Comparison of ENCODE assay signal across 8 cellular contexts in genomic region chr11:74255741-74256369, GRCh38. TPM values are rescaled to one million over a fixed set of nuclear protein-coding genes. Genes with fewer than 3 reads are reported as not detected.
DNase-seq lines count a peak whose midpoint lies in the region; FAIRE-seq and TF ChIP-seq lines count a peak whose summit lies in the region.

No MANE protein-coding gene starts in this region.

- TF ChIP-seq CTCF in colonic mucosa (IDR thresholded peaks at IDR 0.05) (peak; percentile 87), liver (IDR thresholded peaks at IDR 0.05; ENCODE audit: low read depth, low read length, missing input control) (peak; percentile 91)

- peak; percentile 86 to 93 for TF ChIP-seq RAD21 in liver (IDR thresholded peaks at IDR 0.05)

- H3K4me1 ChIP-seq in colonic mucosa = no peaks in the 10 kb centered on the region
- H3K4me1 ChIP-seq in liver (ENCODE audit: control insufficient read depth in 4 of 4, insufficient read depth in 4 of 4, low read length in 3 of 4) = no peaks in the 10 kb centered on the region

- H3K4me3 ChIP-seq in colonic mucosa (no peak overlapping the region), liver (ENCODE audit: low read depth in 1 of 3, low read length in 3 of 3) (no peak overlapping the region)

- H3K27me3 ChIP-seq in colonic mucosa = no peaks in the 10 kb centered on the region
- no peaks in the 10 kb centered on the region for H3K27me3 ChIP-seq in liver (ENCODE audit: control insufficient read depth in 4 of 4, insufficient read depth in 4 of 4, low read length in 3 of 4)

- H3K9ac ChIP-seq in colonic mucosa (ENCODE audit: low read depth in 2 of 2, low read length in 2 of 2) (no peak overlapping the region), liver (ENCODE audit: low read depth in 1 of 2, low read length in 2 of 2) (no peak overlapping the region)

- peak; percentile 77 for FAIRE-seq in A204.1 (lab: Jason Lieb, UNC)
- peak; percentile 87 for FAIRE-seq in GM12892 (lab: Jason Lieb, UNC)

- H3K9me3 ChIP-seq in colonic mucosa = no peaks in the 10 kb centered on the region
- peaks cover 0 to 4% (median under 1%) of the 10 kb centered on the region in 4 donors for H3K9me3 ChIP-seq in liver (ENCODE audit: control insufficient read depth in 4 of 4, low read length in 3 of 4)

- no peak for TF ChIP-seq POLR2A in GM12892 (IDR thresholded peaks at IDR 0.05; ENCODE audit: low read depth, low read length)

- WGBS in liver = 46% methylated on average over 5 of the region's 5 CpGs

- peak; percentile 43 for DNase-seq in GM12892 (ENCODE audit: insufficient read length)
- peak; percentile 45 for DNase-seq in NCI-H2107 treated with DMSO at 0.1 percent for 48 hours (lab: John Stamatoyannopoulos, UW; ENCODE audit: unreplicated experiment)
- peak; percentile 29 for DNase-seq in activated CD4-positive, alpha-beta T cell treated with anti-CD3 and anti-CD28 coated beads for 1 hour
- peak; percentile 60 for DNase-seq in colonic mucosa
- DNase-seq in stimulated activated CD8-positive, alpha-beta memory T cell treated with anti-CD3 and anti-CD28 coated beads, Interleukin-12 subunit alpha, Interleukin-12 subunit beta, amount 100 ng/mL, for 24 hours (ENCODE audit: extremely low read depth) = peak; percentile 5
- no peak for DNase-seq in occipital lobe (lab: John Stamatoyannopoulos, UW)

- H3K36me3 ChIP-seq in colonic mucosa = no peaks in the 10 kb centered on the region
- peaks cover 4 to 26% (median 14%) of the 10 kb centered on the region in 4 donors for H3K36me3 ChIP-seq in liver (ENCODE audit: control insufficient read depth in 4 of 4, insufficient read depth in 3 of 4, low read depth in 1 of 4, low read length in 3 of 4)

- intact Hi-C loops in colonic mucosa (cut with DNase I) = loop anchor here (2.0 to 10.0 kb wide), 3 partner anchors 59 to 319 kb away; partner anchors contain the start of gene P4HA3

- H3K27ac ChIP-seq in colonic mucosa = no peak overlapping the region
- no peak overlapping the region for H3K27ac ChIP-seq in liver (ENCODE audit: low read depth in 1 of 2, low read length in 2 of 2)

TF ChIP-seq in liver, 16 proteins besides CTCF, POLR2A, EP300 and RAD21:
- TF ChIP-seq HNF4G (IDR thresholded peaks at IDR 0.05) (no peak), HNF4A (conservative IDR thresholded peaks at IDR 0.05) (peak in 1 of 2 donors; percentile 23), RXRA (IDR thresholded peaks at IDR 0.05) (peak; percentile 58 to 83), EGR1 (IDR thresholded peaks at IDR 0.05; ENCODE audit: low read depth in 2 of 2) (no peak)
TF ChIP-seq in liver: peak in this region for 2.

RNA-seq across cellular contexts. Expression of gene P4HA3, which starts 55.6 kb away (rescaled TPM):
- 0.15 TPM for polyA plus RNA-seq in GM12892 (2012; ENCODE audit: missing spikeins)
- under 1 TPM; 0.12 to 0.85 TPM for total RNA-seq in colonic mucosa
- under 1 TPM; 0.23 to 0.42 TPM for total RNA-seq in liver
- polyA plus RNA-seq in liver = under 1 TPM; 0.07 to 0.59 TPM
- total RNA-seq in occipital lobe = not detected
